Comparison of ENCODE assay signal across 1 cellular context in the genomic region with DNA sequence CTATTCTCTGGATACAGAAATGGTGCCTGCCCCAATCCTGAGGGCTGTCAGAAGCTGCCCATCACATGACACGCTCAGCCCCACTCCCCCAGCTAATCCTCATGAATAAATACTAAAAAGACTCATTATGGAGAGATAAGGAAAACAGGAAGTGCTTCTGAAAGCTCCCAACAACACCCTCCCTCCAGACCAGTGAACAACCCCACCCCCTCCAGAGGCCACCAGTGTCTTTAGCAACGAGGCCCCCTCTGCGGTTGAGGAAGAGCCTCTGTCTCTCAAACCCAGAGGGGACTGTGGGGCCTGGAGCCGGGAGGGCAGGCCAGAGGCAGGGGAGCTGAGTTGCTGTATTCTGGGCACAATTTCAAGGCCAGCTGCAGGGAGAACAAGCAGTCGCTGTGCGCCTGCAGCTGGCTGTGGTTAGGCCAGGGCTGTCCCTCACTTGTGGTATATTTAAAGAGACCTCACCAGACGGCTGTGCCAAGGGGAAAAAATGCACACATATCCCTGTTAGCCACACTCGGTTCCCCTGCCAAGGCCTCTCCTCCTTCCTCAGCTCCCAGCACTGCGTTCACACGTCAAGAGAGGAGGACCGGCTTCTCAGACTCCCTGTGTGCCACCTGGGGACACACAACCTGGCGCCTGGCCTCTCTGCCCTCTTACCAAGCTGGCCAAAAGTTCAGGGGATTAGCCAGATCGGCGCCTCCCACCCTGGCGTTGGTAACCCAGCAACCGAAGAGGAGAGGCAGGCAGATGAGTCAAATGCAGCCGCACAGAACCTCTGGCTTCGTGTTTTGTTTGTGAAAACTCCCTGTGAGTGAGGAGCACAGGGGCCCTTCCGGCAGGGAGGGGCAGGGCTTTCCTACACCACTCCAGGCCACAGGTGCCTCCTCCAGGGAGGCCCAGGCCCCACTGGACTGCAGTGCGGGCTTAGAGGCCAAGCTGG.
TF ChIP-seq lines count a peak whose summit lies in the region.

No MANE protein-coding gene starts in this region.

TF ChIP-seq in SK-N-SH treated with all-trans-retinoic acid at 6 μM for 48 hours, 23 proteins besides CTCF, POLR2A, EP300 and RAD21 (continued from another document):
- TF ChIP-seq, protein P1, sequence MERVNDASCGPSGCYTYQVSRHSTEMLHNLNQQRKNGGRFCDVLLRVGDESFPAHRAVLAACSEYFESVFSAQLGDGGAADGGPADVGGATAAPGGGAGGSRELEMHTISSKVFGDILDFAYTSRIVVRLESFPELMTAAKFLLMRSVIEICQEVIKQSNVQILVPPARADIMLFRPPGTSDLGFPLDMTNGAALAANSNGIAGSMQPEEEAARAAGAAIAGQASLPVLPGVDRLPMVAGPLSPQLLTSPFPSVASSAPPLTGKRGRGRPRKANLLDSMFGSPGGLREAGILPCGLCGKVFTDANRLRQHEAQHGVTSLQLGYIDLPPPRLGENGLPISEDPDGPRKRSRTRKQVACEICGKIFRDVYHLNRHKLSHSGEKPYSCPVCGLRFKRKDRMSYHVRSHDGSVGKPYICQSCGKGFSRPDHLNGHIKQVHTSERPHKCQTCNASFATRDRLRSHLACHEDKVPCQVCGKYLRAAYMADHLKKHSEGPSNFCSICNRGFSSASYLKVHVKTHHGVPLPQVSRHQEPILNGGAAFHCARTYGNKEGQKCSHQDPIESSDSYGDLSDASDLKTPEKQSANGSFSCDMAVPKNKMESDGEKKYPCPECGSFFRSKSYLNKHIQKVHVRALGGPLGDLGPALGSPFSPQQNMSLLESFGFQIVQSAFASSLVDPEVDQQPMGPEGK (CRISPR knock-in tag; IDR thresholded peaks at IDR 0.05; ENCODE audit: borderline replicate concordance) = no peak
- TF ChIP-seq ZFP30 (CRISPR knock-in tag; IDR thresholded peaks at IDR 0.05) = no peak
- TF ChIP-seq, protein P2, sequence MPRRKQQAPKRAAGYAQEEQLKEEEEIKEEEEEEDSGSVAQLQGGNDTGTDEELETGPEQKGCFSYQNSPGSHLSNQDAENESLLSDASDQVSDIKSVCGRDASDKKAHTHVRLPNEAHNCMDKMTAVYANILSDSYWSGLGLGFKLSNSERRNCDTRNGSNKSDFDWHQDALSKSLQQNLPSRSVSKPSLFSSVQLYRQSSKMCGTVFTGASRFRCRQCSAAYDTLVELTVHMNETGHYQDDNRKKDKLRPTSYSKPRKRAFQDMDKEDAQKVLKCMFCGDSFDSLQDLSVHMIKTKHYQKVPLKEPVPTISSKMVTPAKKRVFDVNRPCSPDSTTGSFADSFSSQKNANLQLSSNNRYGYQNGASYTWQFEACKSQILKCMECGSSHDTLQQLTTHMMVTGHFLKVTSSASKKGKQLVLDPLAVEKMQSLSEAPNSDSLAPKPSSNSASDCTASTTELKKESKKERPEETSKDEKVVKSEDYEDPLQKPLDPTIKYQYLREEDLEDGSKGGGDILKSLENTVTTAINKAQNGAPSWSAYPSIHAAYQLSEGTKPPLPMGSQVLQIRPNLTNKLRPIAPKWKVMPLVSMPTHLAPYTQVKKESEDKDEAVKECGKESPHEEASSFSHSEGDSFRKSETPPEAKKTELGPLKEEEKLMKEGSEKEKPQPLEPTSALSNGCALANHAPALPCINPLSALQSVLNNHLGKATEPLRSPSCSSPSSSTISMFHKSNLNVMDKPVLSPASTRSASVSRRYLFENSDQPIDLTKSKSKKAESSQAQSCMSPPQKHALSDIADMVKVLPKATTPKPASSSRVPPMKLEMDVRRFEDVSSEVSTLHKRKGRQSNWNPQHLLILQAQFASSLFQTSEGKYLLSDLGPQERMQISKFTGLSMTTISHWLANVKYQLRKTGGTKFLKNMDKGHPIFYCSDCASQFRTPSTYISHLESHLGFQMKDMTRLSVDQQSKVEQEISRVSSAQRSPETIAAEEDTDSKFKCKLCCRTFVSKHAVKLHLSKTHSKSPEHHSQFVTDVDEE (CRISPR knock-in tag; IDR thresholded peaks at IDR 0.05) = no peak
